Comparison of ENCODE assay signal across 9 cellular contexts in genomic region chr1:75796376-75797272, GRCh38. TPM values are rescaled to one million over a fixed set of nuclear protein-coding genes. Genes with fewer than 3 reads are reported as not detected.
A peak's percentile ranks its signal among the peaks of the same experiment; 100 is the strongest.
DNase-seq lines count a peak whose midpoint lies in the region; ATAC-seq and TF ChIP-seq lines count a peak whose summit lies in the region.
"Had no signal": no experiment of that assay in that cellular context is flagged by ENCODE, and none has a peak within 500 bp of the region (broad histone marks: within the 10 kb centered on the region; RNA-seq: fewer than 3 reads in every experiment).

Gene MSH4, plus strand, starts transcription at chr1:75796882. Its CDS starts 104 bp downstream, at chr1:75796986.

- H3K9me3 Mint-ChIP-seq in activated CD4-positive, alpha-beta T cell treated with anti-CD3 and anti-CD28 coated beads, Interleukin-2, amount 10 ng/mL, durations not matched to agents 24 days and 14 days, result no peaks in the 10 kb centered on the region
- H3K9me3 Mint-ChIP-seq in chondrocyte (ENCODE audit: low read depth), result no peaks in the 10 kb centered on the region

- TF ChIP-seq POLR2A in NB4 (IDR thresholded peaks at IDR 0.05; ENCODE audit: extremely low read depth, insufficient read length), result no peak
- no peak for TF ChIP-seq POLR2A in gastrocnemius medialis (IDR thresholded peaks at IDR 0.05)

- peaks cover 59% of the 10 kb centered on the region for H3K36me3 Mint-ChIP-seq in activated CD4-positive, alpha-beta T cell treated with anti-CD3 and anti-CD28 coated beads, Interleukin-2, amount 10 ng/mL, durations not matched to agents 24 days and 14 days (ENCODE audit: low read depth)
- H3K36me3 Mint-ChIP-seq in chondrocyte (ENCODE audit: low read depth), result peaks cover 38% of the 10 kb centered on the region

- H3K36me3 ChIP-seq in gastrocnemius medialis, result peaks cover 7 to 81% of the 10 kb centered on the region in 2 donors

- H3K9me3 ChIP-seq in gastrocnemius medialis, result no peaks in the 10 kb centered on the region

- in situ Hi-C loops in gastrocnemius medialis (cut with MboI; ENCODE audit: low sequenced_read_pairs in 4 of 4), result no loop called here

- peaks cover 14% of the 10 kb centered on the region for H3K4me1 Mint-ChIP-seq in activated CD4-positive, alpha-beta T cell treated with anti-CD3 and anti-CD28 coated beads, Interleukin-2, amount 10 ng/mL, durations not matched to agents 24 days and 14 days
- peaks cover 9% of the 10 kb centered on the region for H3K4me1 Mint-ChIP-seq in chondrocyte (ENCODE audit: low read depth)

- H3K27me3 ChIP-seq in gastrocnemius medialis, result no peaks in the 10 kb centered on the region

- peak within 1 kb of the TSS; percentile 56 for H3K27ac Mint-ChIP-seq in activated CD4-positive, alpha-beta T cell treated with anti-CD3 and anti-CD28 coated beads, Interleukin-2, amount 10 ng/mL, durations not matched to agents 24 days and 14 days
- H3K27ac Mint-ChIP-seq in chondrocyte (ENCODE audit: unreplicated experiment), result no peak within 1 kb of the TSS

- H3K4me1 ChIP-seq in gastrocnemius medialis, result peaks cover 0 to 8% of the 10 kb centered on the region in 2 donors

- H3K4me3 ChIP-seq in NB4 (ENCODE audit: low read depth, low read length) (no peak within 1 kb of the TSS), gastrocnemius medialis (no peak within 1 kb of the TSS)

- intact Hi-C loops in activated CD4-positive, alpha-beta T cell treated with anti-CD3 and anti-CD28 coated beads, Interleukin-2, amount 10 ng/mL, durations not matched to agents 24 days and 14 days (cut with micrococcal nuclease), result loop anchor here (1.0 kb wide), 1 partner anchor 10 kb away; the partner anchor contains the start of gene RABGGTB
- intact Hi-C loops in gastrocnemius medialis (cut with DNase I; ENCODE audit: low total_unique reads), result no loop called here

- H3K4me3 Mint-ChIP-seq in activated CD4-positive, alpha-beta T cell treated with anti-CD3 and anti-CD28 coated beads, Interleukin-2, amount 10 ng/mL, durations not matched to agents 24 days and 14 days, result no peak within 1 kb of the TSS
- no peak within 1 kb of the TSS for H3K4me3 Mint-ChIP-seq in chondrocyte (ENCODE audit: unreplicated experiment)

- ATAC-seq in gastrocnemius medialis, result no peak

- DNase-seq in activated CD4-positive, alpha-beta T cell treated with anti-CD3 and anti-CD28 coated beads, Interleukin-2, amount 10 ng/mL, durations not matched to agents 24 days and 14 days, result no peak
- no peak for DNase-seq in activated CD4-positive, alpha-beta T cell treated with anti-CD3 and anti-CD28 coated beads for 1 hour
- DNase-seq in NB4 (ENCODE audit: low read depth) (peak; percentile 34), chondrocyte (ENCODE audit: low spot score) (peak; percentile 88), gastrocnemius medialis (no peak), activated gamma-delta T cell treated with Interleukin-2 at 50 U/mL for 16 hours (no peak), AG08395 (ENCODE audit: low spot score) (no peak)
- peak; percentile 26 for DNase-seq in stimulated activated CD8-positive, alpha-beta memory T cell treated with anti-CD3 and anti-CD28 coated beads, Interleukin-4, amount 100 ng/mL, for 24 hours (ENCODE audit: low read depth)
- DNase-seq: MM.1S had no signal

- no peaks in the 10 kb centered on the region for H3K27me3 Mint-ChIP-seq in activated CD4-positive, alpha-beta T cell treated with anti-CD3 and anti-CD28 coated beads, Interleukin-2, amount 10 ng/mL, durations not matched to agents 24 days and 14 days
- H3K27me3 Mint-ChIP-seq in chondrocyte (ENCODE audit: low read depth), result no peaks in the 10 kb centered on the region

- TF ChIP-seq CTCF in NB4 (IDR thresholded peaks at IDR 0.05; ENCODE audit: low read depth, low read length) (no peak), chondrocyte (IDR thresholded peaks at IDR 0.05) (no peak), gastrocnemius medialis (IDR thresholded peaks at IDR 0.05 in 4 of 5, conservative IDR thresholded peaks at IDR 0.05 in 1 of 5) (no peak)

- no peak within 1 kb of the TSS for H3K27ac ChIP-seq in gastrocnemius medialis

RNA-seq across cellular contexts. Expression of gene MSH4, which starts in this region (rescaled TPM):
- 0.33 and 0.42 TPM in 2 replicates for total RNA-seq in activated CD4-positive, alpha-beta T cell treated with anti-CD3 and anti-CD28 coated beads, Interleukin-2, amount 10 ng/mL, durations not matched to agents 24 days and 14 days
- total RNA-seq in chondrocyte (0.20 to 0.48 TPM in 2 of 3 replicates, not detected in the other), gastrocnemius medialis (1 to 10 TPM in 1 of 4 donors, under 1 TPM in 3; 0.15 to 2.2 (median 0.40) TPM)

Comparison
In these comparisons a context has a peak if more than half of its experiments do, and no peak if none do; other contexts are left out.
1. Peak in DNase-seq in chondrocyte; RNA of the gene not detected or under 1 TPM.
2. DNase-seq: peak in NB4 (single experiment) and stimulated activated CD8-positive, alpha-beta memory T cell treated with anti-CD3 and anti-CD28 coated beads, Interleukin-4, amount 100 ng/mL, for 24 hours (single experiment); none in activated CD4-positive, alpha-beta T cell treated with anti-CD3 and anti-CD28 coated beads, Interleukin-2, amount 10 ng/mL, durations not matched to agents 24 days and 14 days (single experiment), activated CD4-positive, alpha-beta T cell treated with anti-CD3 and anti-CD28 coated beads for 1 hour (single experiment), gastrocnemius medialis (0 of 2), activated gamma-delta T cell treated with Interleukin-2 at 50 U/mL for 16 hours (single experiment) and AG08395 (single experiment).